8 cellular contexts compared by ENCODE assay signal in genomic region chr4:77862478-77863216, GRCh38. TPM values are rescaled to one million over a fixed set of nuclear protein-coding genes. Genes with fewer than 3 reads are reported as not detected.
DNase-seq lines count a peak whose midpoint lies in the region; ATAC-seq, FAIRE-seq and TF ChIP-seq lines count a peak whose summit lies in the region.

TSS of gene MRPL1 (plus strand) at chr4:77862830. CDS start at chr4:77862849, 19 bp downstream.

- H3K9me3 ChIP-seq in keratinocyte (ENCODE audit: control insufficient read depth, low read depth, low read length), result no peaks in the 10 kb centered on the region

- H4K20me1 ChIP-seq in keratinocyte (ENCODE audit: control insufficient read depth, extremely low read depth, insufficient read depth, low read length), result no peaks in the 10 kb centered on the region

- no peaks in the 10 kb centered on the region for H3K27me3 ChIP-seq in keratinocyte (ENCODE audit: control insufficient read depth, extremely low read depth, insufficient read depth, low read length)

- DNase-seq in AG09319 (ENCODE audit: extremely low read depth, low read depth), result peak; percentile 87
- peak; percentile 91 for DNase-seq in NCI-H460 (ENCODE audit: extremely low read depth, low read depth)
- DNase-seq in activated CD4-positive, CD25-positive, alpha-beta regulatory T cell treated with anti-CD3 and anti-CD28 coated beads, Interleukin-2, amount 50 U/mL, for 72 hours, result peak; percentile 73
- peak; percentile 12 to 77 for DNase-seq in cerebellar nuclear complex (lab: John Stamatoyannopoulos, UW)
- no peak for DNase-seq in keratinocyte (ENCODE audit: low read depth, low spot score)
- DNase-seq in stimulated activated CD4-positive, alpha-beta T cell treated with anti-CD3 and anti-CD28 coated beads, Interleukin-15, amount 100 ng/mL, for 1 hour (ENCODE audit: low read depth in 1 of 2, low spot score in 1 of 2), result peak; percentile 71 to 74

- H3K79me2 ChIP-seq in keratinocyte (ENCODE audit: control insufficient read depth, insufficient read depth, low read length), result peaks cover 44% of the 10 kb centered on the region

- peak; percentile 92 for FAIRE-seq in keratinocyte (lab: Jason Lieb, UNC)

- peaks cover 13% of the 10 kb centered on the region for H3K4me1 ChIP-seq in keratinocyte (ENCODE audit: control insufficient read depth, extremely low read depth, insufficient read depth, low read length)

- TF ChIP-seq CTCF in AG09319 (IDR thresholded peaks at IDR 0.05; ENCODE audit: low read depth, low read length) (no peak; the same call in 1 of the 2 replicates), keratinocyte (optimal IDR thresholded peaks at IDR 0.05 in 1 of 3, IDR thresholded peaks at IDR 0.05 in 1 of 3, conservative IDR thresholded peaks at IDR 0.05 in 1 of 3; ENCODE audit: extremely low read depth in 1 of 3, insufficient read depth in 2 of 3, low read length in 3 of 3) (peak in 2 of 3 experiments; percentile 10 to 63)

- peak within 1 kb of the TSS; percentile 95 for H3K27ac ChIP-seq in keratinocyte (ENCODE audit: control insufficient read depth, insufficient read depth, low read length)

- peak within 1 kb of the TSS; percentile 99 for H2AFZ ChIP-seq in keratinocyte (ENCODE audit: control insufficient read depth, low read length)

- peak within 1 kb of the TSS; percentile 63 to 98 (median 97) for H3K4me3 ChIP-seq in keratinocyte (ENCODE audit: control insufficient read depth in 2 of 3, extremely low read depth in 1 of 3, insufficient read depth in 2 of 3, low read depth in 1 of 3, low read length in 3 of 3)

- peak within 1 kb of the TSS; percentile 89 for H3K4me2 ChIP-seq in keratinocyte (ENCODE audit: control insufficient read depth, extremely low read depth, insufficient read depth, low read depth, low read length)

- H3K9me1 ChIP-seq in keratinocyte (ENCODE audit: control insufficient read depth, extremely low read depth, insufficient read depth, low read length), result no peaks in the 10 kb centered on the region

- peak; percentile 82 for ATAC-seq in GM19043 (IDR thresholded peaks at IDR 0.05; ENCODE audit: low read depth, unreplicated experiment)
- peak; percentile 85 for ATAC-seq in HG03378 (IDR thresholded peaks at IDR 0.05; ENCODE audit: unreplicated experiment)

- dilution Hi-C loops in keratinocyte (cut with MboI; ENCODE audit: extremely low pct_ligation_motif_present, low sequenced_read_pairs), result no loop called here

- H3K9ac ChIP-seq in keratinocyte (ENCODE audit: control insufficient read depth, extremely low read depth, insufficient read depth, low read length), result peak within 1 kb of the TSS; percentile 87

- H3K36me3 ChIP-seq in keratinocyte (ENCODE audit: control insufficient read depth in 2 of 2, extremely low read depth in 1 of 2, insufficient read depth in 2 of 2, low read length in 2 of 2), result no peaks in the 10 kb centered on the region

RNA-seq across cellular contexts. Expression of gene MRPL1, which starts in this region (rescaled TPM):
- total RNA-seq in NCI-H460 (2014; rRNA removed; shearing (Covaris generic)), result 23.4 and 35.7 TPM in 2 replicates
- polyA plus RNA-seq in NCI-H460 (2014; cell fraction: nucleus; rRNA removed), result 17.0 and 18.9 TPM in 2 replicates
- 30.7 to 71.4 TPM (median 31.6 TPM) in 3 replicates for polyA plus RNA-seq in keratinocyte
- polyA plus RNA-seq in keratinocyte (2011; ENCODE audit: low read depth), result 10.2 TPM
- 32.6 and 45.4 TPM in 2 replicates for polyA plus RNA-seq in keratinocyte (2011; cell fraction: cytosol; rRNA removed)
- polyA plus RNA-seq in keratinocyte (2011; cell fraction: nucleus; rRNA removed), result 18.6 and 32.0 TPM in 2 replicates
- 20.1 and 35.7 TPM in 2 replicates for polyA plus RNA-seq in keratinocyte (2012; ENCODE audit: low replicate concordance)
- polyA minus RNA-seq in keratinocyte, result 2.2 to 14.3 TPM (median 6.2 TPM) in 3 replicates
- 13.6 TPM for polyA minus RNA-seq in keratinocyte (2011; cell fraction: cytosol; rRNA and poly(A)+ RNA removed)
- polyA minus RNA-seq in keratinocyte (2011; cell fraction: nucleus; rRNA and poly(A)+ RNA removed), result 2.4 and 10.4 TPM in 2 replicates
